In genomic region chr5:65482280-65482726, GRCh38 we compare ENCODE assay signal across 7 cellular contexts. TPM values are rescaled to one million over a fixed set of nuclear protein-coding genes. Genes with fewer than 3 reads are reported as not detected.
DNase-seq lines count a peak whose midpoint lies in the region; ATAC-seq and TF ChIP-seq lines count a peak whose summit lies in the region.

No MANE protein-coding gene starts in this region.

- no peaks in the 10 kb centered on the region for H4K20me1 ChIP-seq in hepatocyte (ENCODE audit: insufficient read depth, poor library complexity, severe bottlenecking)

- H3K27ac ChIP-seq in hepatocyte = peak overlapping the region; percentile 93

- peaks cover 15% of the 10 kb centered on the region for H3K4me1 Mint-ChIP-seq in activated naive CD8-positive, alpha-beta T cell treated with anti-CD3 and anti-CD28 coated beads, Interleukin-2, amount 50 U/mL, for 24 hours

- H3K27me3 Mint-ChIP-seq in activated naive CD8-positive, alpha-beta T cell treated with anti-CD3 and anti-CD28 coated beads, Interleukin-2, amount 50 U/mL, for 24 hours = no peaks in the 10 kb centered on the region

- H3K36me3 Mint-ChIP-seq in activated naive CD8-positive, alpha-beta T cell treated with anti-CD3 and anti-CD28 coated beads, Interleukin-2, amount 50 U/mL, for 24 hours (ENCODE audit: low read depth) = no peaks in the 10 kb centered on the region

- H3K4me1 ChIP-seq in hepatocyte (ENCODE audit: insufficient read depth) = peaks cover 5% of the 10 kb centered on the region

- under 1% methylated on average over 6 of the region's 6 CpGs for WGBS in hepatocyte (ENCODE audit: low lambda C conversion rate, missing lambda C conversion rate)

- TF ChIP-seq CTCF in GM12865 (IDR thresholded peaks at IDR 0.05; ENCODE audit: insufficient read depth, low read depth, low read length, missing control alignments) (no peak), hepatocyte (IDR thresholded peaks at IDR 0.05; ENCODE audit: poor library complexity) (no peak)

- H3K36me3 ChIP-seq in hepatocyte (replicated peaks; ENCODE audit: insufficient read depth, low read depth) = no peaks in the 10 kb centered on the region

- H3K4me3 Mint-ChIP-seq in activated naive CD8-positive, alpha-beta T cell treated with anti-CD3 and anti-CD28 coated beads, Interleukin-2, amount 50 U/mL, for 24 hours = no peak overlapping the region

- no peaks in the 10 kb centered on the region for H3K9me2 ChIP-seq in hepatocyte (replicated peaks; ENCODE audit: insufficient read depth)

- H3K9me3 Mint-ChIP-seq in activated naive CD8-positive, alpha-beta T cell treated with anti-CD3 and anti-CD28 coated beads, Interleukin-2, amount 50 U/mL, for 24 hours = no peaks in the 10 kb centered on the region

- no peaks in the 10 kb centered on the region for H3K27me3 ChIP-seq in hepatocyte

- peak overlapping the region; percentile 92 for H3K4me3 ChIP-seq in GM12865 (ENCODE audit: low read depth, low read length)
- H3K4me3 ChIP-seq in hepatocyte = peak overlapping the region; percentile 54
- peak overlapping the region; percentile 76 for H3K4me3 ChIP-seq in skeletal muscle cell (ENCODE audit: low read depth, low read length)

- peak overlapping the region; percentile 63 for H2AFZ ChIP-seq in hepatocyte

- DNase-seq in GM12865 (ENCODE audit: low read depth) (peak; percentile 7), hepatocyte (ENCODE audit: low spot score) (peak; percentile 11), skeletal muscle cell (ENCODE audit: low read depth) (peak; percentile 26), NCI-H2196 (lab: John Stamatoyannopoulos, UW; ENCODE audit: unreplicated experiment) (no peak), COR-L47 (lab: John Stamatoyannopoulos, UW) (no peak)
- DNase-seq in activated naive CD8-positive, alpha-beta T cell treated with anti-CD3 and anti-CD28 coated beads, Interleukin-2, amount 50 U/mL, for 24 hours = no peak

- H3K79me2 ChIP-seq in hepatocyte = peaks cover 25% of the 10 kb centered on the region

- H3K4me2 ChIP-seq in hepatocyte = peak overlapping the region; percentile 87

- no peaks in the 10 kb centered on the region for H3K9me3 ChIP-seq in hepatocyte (ENCODE audit: low read depth)

- peak overlapping the region; percentile 92 for H3K27ac Mint-ChIP-seq in activated naive CD8-positive, alpha-beta T cell treated with anti-CD3 and anti-CD28 coated beads, Interleukin-2, amount 50 U/mL, for 24 hours

- peak; percentile 22 for ATAC-seq in HG03571 (IDR thresholded peaks at IDR 0.05; ENCODE audit: unreplicated experiment)
- no peak for ATAC-seq in activated naive CD8-positive, alpha-beta T cell treated with anti-CD3 and anti-CD28 coated beads, Interleukin-2, amount 50 U/mL, for 24 hours

RNA-seq across cellular contexts. Expression of gene ADAMTS6, which starts 0.6 kb away (rescaled TPM):
- 10.4 and 21.0 TPM in 2 replicates for total RNA-seq in hepatocyte
- 3.4 and 5.9 TPM in 2 replicates for polyA plus RNA-seq in hepatocyte

Comparison
In these comparisons a context has a peak if more than half of its experiments do, and no peak if none do; other contexts are left out.
1. DNase-seq: peak in GM12865 (single experiment), hepatocyte (single experiment) and skeletal muscle cell (single experiment); none in activated naive CD8-positive, alpha-beta T cell treated with anti-CD3 and anti-CD28 coated beads, Interleukin-2, amount 50 U/mL, for 24 hours (single experiment), NCI-H2196 (single experiment) and COR-L47 (single experiment).
2. Peak in every context shown above with its lines, with median percentiles within 50 percentile points of each other: H3K4me3 ChIP-seq.